In genomic region chr1:17540255-17541001, GRCh38 we compare ENCODE assay signal across 8 cellular contexts. TPM values are rescaled to one million over a fixed set of nuclear protein-coding genes. Genes with fewer than 3 reads are reported as not detected.
DNase-seq lines count a peak whose midpoint lies in the region; ATAC-seq, FAIRE-seq and TF ChIP-seq lines count a peak whose summit lies in the region.

No MANE protein-coding gene starts in this region.

- H3K27ac Mint-ChIP-seq in nephron = peak overlapping the region; percentile 96 to 99 (median 99)

- H3K4me1 ChIP-seq in OCI-LY3 (ENCODE audit: low read length) (peaks cover 30% of the 10 kb centered on the region), esophagus muscularis mucosa (peaks cover 23 to 89% (median 82%) of the 10 kb centered on the region in 4 donors)

- peak overlapping the region; percentile 17; the same call in 1 of the 2 replicates for H2AFZ ChIP-seq in OCI-LY3 (ENCODE audit: low read depth, low read length)

- H3K27me3 ChIP-seq in OCI-LY3 (ENCODE audit: low read depth, low read length) = peaks cover 5% of the 10 kb centered on the region; the same call in 1 of the 2 replicates
- H3K27me3 ChIP-seq in esophagus muscularis mucosa = peaks cover 0 to 3% (median 0%) of the 10 kb centered on the region in 4 donors

- peak overlapping the region; percentile 87 for H3K4me2 ChIP-seq in OCI-LY3 (ENCODE audit: low read length)

- peak overlapping the region; percentile 75 for H3K9ac ChIP-seq in OCI-LY3 (ENCODE audit: low read length)

- peaks cover 46% of the 10 kb centered on the region for H3K4me1 Mint-ChIP-seq in nephron

- H4K20me1 ChIP-seq in OCI-LY3 (ENCODE audit: insufficient read depth, low read length) = no peaks in the 10 kb centered on the region

- FAIRE-seq in D721Med (lab: Jason Lieb, UNC) = no peak

- H3K36me3 ChIP-seq in OCI-LY3 (replicated peaks; ENCODE audit: low read depth, low read length) = no peaks in the 10 kb centered on the region
- no peaks in the 10 kb centered on the region for H3K36me3 ChIP-seq in esophagus muscularis mucosa

- H3K9me3 Mint-ChIP-seq in nephron = no peaks in the 10 kb centered on the region

- no peak for TF ChIP-seq POLR2A in esophagus muscularis mucosa (IDR thresholded peaks at IDR 0.05; ENCODE audit: low read depth)

- H3K4me3 Mint-ChIP-seq in nephron = peak overlapping the region; percentile 93 to 94 (median 93)

- WGBS in esophagus muscularis mucosa = 4% methylated on average over 8 of the region's 26 CpGs

- TF ChIP-seq CTCF in OCI-LY3 (IDR thresholded peaks at IDR 0.05; ENCODE audit: low read depth, low read length) (no peak), esophagus muscularis mucosa (IDR thresholded peaks at IDR 0.05) (no peak), nephron (IDR thresholded peaks at IDR 0.05; ENCODE audit: unreplicated experiment in 3 of 3) (no peak), D721Med (IDR thresholded peaks at IDR 0.05; ENCODE audit: insufficient read depth, missing control alignments) (no peak)

- intact Hi-C loops in esophagus muscularis mucosa (cut with DNase I) = no loop called here

- peaks cover 3% of the 10 kb centered on the region for H3K36me3 Mint-ChIP-seq in nephron (ENCODE audit: low read depth)

- H3K4me3 ChIP-seq in OCI-LY3 (ENCODE audit: low read length) (peak overlapping the region; percentile 87), esophagus muscularis mucosa (peak overlapping the region; percentile 79 to 95 (median 88))

- no peaks in the 10 kb centered on the region for H3K9me3 ChIP-seq in OCI-LY3 (ENCODE audit: insufficient read depth, low read length)
- H3K9me3 ChIP-seq in esophagus muscularis mucosa = no peaks in the 10 kb centered on the region

- H3K27ac ChIP-seq in OCI-LY3 (ENCODE audit: low read length) = no peak overlapping the region
- H3K27ac ChIP-seq in esophagus muscularis mucosa (replicated peaks in 1 of 4) = peak overlapping the region; percentile 97 to 98 (median 97)

- DNase-seq in DMS 273 treated with DMSO at 0.1 percent for 48 hours (lab: John Stamatoyannopoulos, UW) (peak; percentile 78), esophagus muscularis mucosa (ENCODE audit: extremely low spot score) (no peak), NCI-H774 (lab: John Stamatoyannopoulos, UW) (no peak), CD1c-positive myeloid dendritic cell (ENCODE audit: extremely low spot score) (no peak), D721Med (ENCODE audit: insufficient read length, low spot score) (no peak)

- TF ChIP-seq EP300 in esophagus muscularis mucosa (IDR thresholded peaks at IDR 0.05) = no peak

- ATAC-seq in GM18861 (IDR thresholded peaks at IDR 0.05; ENCODE audit: unreplicated experiment) = no peak

- peaks cover 3% of the 10 kb centered on the region for H3K27me3 Mint-ChIP-seq in nephron (ENCODE audit: low read depth)

- no peaks in the 10 kb centered on the region for H3K79me2 ChIP-seq in OCI-LY3 (ENCODE audit: low read length)

RNA-seq across cellular contexts. Expression of gene ARHGEF10L, which starts 0.9 kb away (rescaled TPM):
- total RNA-seq in esophagus muscularis mucosa = 10 to 100 TPM; 46.6 to 93.0 (median 66.9) TPM
